In genomic region chr19:49301165-49301865, GRCh38 we compare ENCODE assay signal across 8 cellular contexts. TPM values are rescaled to one million over a fixed set of nuclear protein-coding genes. Genes with fewer than 3 reads are reported as not detected.
DNase-seq lines count a peak whose midpoint lies in the region; ATAC-seq and TF ChIP-seq lines count a peak whose summit lies in the region.

No MANE protein-coding gene starts in this region.

- H3K36me3 Mint-ChIP-seq in activated CD4-positive, alpha-beta T cell treated with anti-CD3 and anti-CD28 coated beads for 36 hours (ENCODE audit: low read depth): no peaks in the 10 kb centered on the region
- peaks cover 22% of the 10 kb centered on the region for H3K36me3 Mint-ChIP-seq in chondrocyte (ENCODE audit: low read depth)

- H3K4me3 ChIP-seq in BJ (ENCODE audit: low read depth, low read length): no peak overlapping the region

- ATAC-seq in activated CD4-positive, alpha-beta T cell treated with anti-CD3 and anti-CD28 coated beads for 36 hours: peak; percentile 100
- peak; percentile 91 for ATAC-seq in left lobe of liver
- no peak for ATAC-seq in GM21723 (IDR thresholded peaks at IDR 0.05; ENCODE audit: unreplicated experiment)

- H3K36me3 ChIP-seq in BJ (ENCODE audit: control insufficient read depth, insufficient read depth, low read length): no peaks in the 10 kb centered on the region

- no peak overlapping the region for H3K27ac Mint-ChIP-seq in activated CD4-positive, alpha-beta T cell treated with anti-CD3 and anti-CD28 coated beads for 36 hours
- no peak overlapping the region for H3K27ac Mint-ChIP-seq in chondrocyte (ENCODE audit: unreplicated experiment)

- POLR2A ChIA-PET in BJ (lab: Charles Lee): no interaction called here
- POLR2A ChIA-PET in activated CD4-positive, alpha-beta T cell treated with anti-CD3 and anti-CD28 coated beads for 36 hours (lab: Charles Lee): no interaction called here

- H3K27me3 ChIP-seq in BJ (ENCODE audit: control insufficient read depth, insufficient read depth, low read length): no peaks in the 10 kb centered on the region

- DNase-seq in BJ (ENCODE audit: low read depth): no peak
- peak; percentile 74 for DNase-seq in H4 (ENCODE audit: low spot score)
- DNase-seq in NCI-H2227 treated with DMSO at 0.1 percent for 48 hours (lab: John Stamatoyannopoulos, UW): peak; percentile 50
- DNase-seq in activated CD4-positive, alpha-beta T cell treated with anti-CD3 and anti-CD28 coated beads for 36 hours: peak; percentile 92
- DNase-seq in chondrocyte (ENCODE audit: low spot score): no peak
- peak; percentile 62 for DNase-seq in left lobe of liver (ENCODE audit: low spot score)
- peak; percentile 82 to 88 for DNase-seq in stimulated activated CD4-positive, alpha-beta T cell treated with anti-CD3 and anti-CD28 coated beads, Interleukin-2, amount 100 ng/mL, for 48 hours

- H3K4me1 Mint-ChIP-seq in activated CD4-positive, alpha-beta T cell treated with anti-CD3 and anti-CD28 coated beads for 36 hours: peaks cover 3% of the 10 kb centered on the region
- H3K4me1 Mint-ChIP-seq in chondrocyte (ENCODE audit: low read depth): peaks cover 10% of the 10 kb centered on the region

- CTCF ChIA-PET in BJ (lab: Yijun Ruan, JAX): interaction anchor here (0.5 to 3.3 kb wide), 37 partner anchors 8 to 921 kb away, joined by 3 to 18 read pairs (median 4); no protein-coding TSS in a partner anchor
- CTCF ChIA-PET in activated CD4-positive, alpha-beta T cell treated with anti-CD3 and anti-CD28 coated beads for 36 hours (lab: Charles Lee): interaction anchor here (0.6 to 1.7 kb wide), 29 partner anchors 10 to 967 kb away, joined by 3 to 10 read pairs (median 4); partner anchors contain the start of gene RUVBL2

- no peak overlapping the region for H3K4me3 Mint-ChIP-seq in activated CD4-positive, alpha-beta T cell treated with anti-CD3 and anti-CD28 coated beads for 36 hours
- no peak overlapping the region for H3K4me3 Mint-ChIP-seq in chondrocyte (ENCODE audit: unreplicated experiment)

- intact Hi-C loops in activated CD4-positive, alpha-beta T cell treated with anti-CD3 and anti-CD28 coated beads for 36 hours (cut with DNase I, micrococcal nuclease): loop anchor here (1.0 to 5.0 kb wide), 2 partner anchors 34 to 75 kb away; no protein-coding TSS in a partner anchor

- H3K27me3 Mint-ChIP-seq in activated CD4-positive, alpha-beta T cell treated with anti-CD3 and anti-CD28 coated beads for 36 hours: no peaks in the 10 kb centered on the region
- no peaks in the 10 kb centered on the region for H3K27me3 Mint-ChIP-seq in chondrocyte (ENCODE audit: low read depth)

- TF ChIP-seq CTCF in BJ (IDR thresholded peaks at IDR 0.05; ENCODE audit: insufficient read depth, low read depth, low read length) (peak; percentile 83), chondrocyte (IDR thresholded peaks at IDR 0.05) (peak; percentile 83)

- peaks cover 4% of the 10 kb centered on the region for H3K9me3 Mint-ChIP-seq in activated CD4-positive, alpha-beta T cell treated with anti-CD3 and anti-CD28 coated beads for 36 hours (ENCODE audit: low read depth)
- peaks cover 19% of the 10 kb centered on the region for H3K9me3 Mint-ChIP-seq in chondrocyte (ENCODE audit: low read depth)

RNA-seq across cellular contexts. Expression of gene SLC6A16, which starts 23.7 kb away (rescaled TPM):
- 0.42 and 0.58 TPM in 2 replicates for polyA plus RNA-seq in BJ (2011; rRNA removed)
- 0.28 and 1.3 TPM in 2 replicates for polyA minus RNA-seq in BJ (2011; rRNA and poly(A)+ RNA removed)
- 0.16 and 0.85 TPM in 2 replicates for total RNA-seq in H4 (2014; rRNA removed; shearing (Covaris generic))
- total RNA-seq in activated CD4-positive, alpha-beta T cell treated with anti-CD3 and anti-CD28 coated beads for 36 hours: 1 to 10 TPM in 1 of 2 experiments, under 1 TPM in 1; 0.42 to 1.3 TPM
- total RNA-seq in chondrocyte (3.5 to 5.2 TPM (median 3.5 TPM) in 3 replicates), left lobe of liver (2.4 TPM)

RNA-seq across cellular contexts. Expression of gene CD37, which starts 33.9 kb away (rescaled TPM):
- polyA plus RNA-seq in BJ (2011; rRNA removed): not detected in 2 replicates
- not detected in 2 replicates for polyA minus RNA-seq in BJ (2011; rRNA and poly(A)+ RNA removed)
- total RNA-seq in H4 (2014; rRNA removed; shearing (Covaris generic)): not detected in 2 replicates
- total RNA-seq in activated CD4-positive, alpha-beta T cell treated with anti-CD3 and anti-CD28 coated beads for 36 hours: 100 to 1,000 TPM; 152 to 191 TPM
- not detected in 3 replicates for total RNA-seq in chondrocyte
- total RNA-seq in left lobe of liver: 2.2 TPM

Comparison
In these comparisons a context has a peak if more than half of its experiments do, and no peak if none do; other contexts are left out.
1. DNase-seq: peak in H4 (single experiment), NCI-H2227 treated with DMSO at 0.1 percent for 48 hours (single experiment), activated CD4-positive, alpha-beta T cell treated with anti-CD3 and anti-CD28 coated beads for 36 hours (single experiment), left lobe of liver (single experiment) and stimulated activated CD4-positive, alpha-beta T cell treated with anti-CD3 and anti-CD28 coated beads, Interleukin-2, amount 100 ng/mL, for 48 hours (2 of 2); none in BJ (single experiment) and chondrocyte (single experiment).
2. RNA of gene CD37, which starts 33.9 kb away (total RNA-seq): 152 to 191 TPM in activated CD4-positive, alpha-beta T cell treated with anti-CD3 and anti-CD28 coated beads for 36 hours; 2.2 TPM in left lobe of liver (single experiment), not detected in H4 and not detected in chondrocyte; every median in the first group is over 10 times any median in the second.